ENCODE assay signal across 11 cellular contexts in genomic region chr2:233152541-233152940, GRCh38.
A peak's percentile ranks its signal among the peaks of the same experiment; 100 is the strongest.
DNase-seq lines count a peak whose midpoint lies in the region; FAIRE-seq and TF ChIP-seq lines count a peak whose summit lies in the region.
"Had no signal": no experiment of that assay in that cellular context is flagged by ENCODE, and none has a peak within 500 bp of the region (broad histone marks: within the 10 kb centered on the region; RNA-seq: fewer than 3 reads in every experiment).

No MANE protein-coding gene starts in this region.

- peaks cover 26% of the 10 kb centered on the region for H3K27me3 Mint-ChIP-seq in HFFc6 (ENCODE audit: insufficient read depth)
- H3K27me3 Mint-ChIP-seq: progenitor cell of endocrine pancreas had no signal

- H3K9me3 ChIP-seq in MG63: no peaks in the 10 kb centered on the region

- no peaks in the 10 kb centered on the region for H3K27me3 ChIP-seq in MG63

- no peaks in the 10 kb centered on the region for H3K36me3 ChIP-seq in MG63

- no peak overlapping the region for H3K4me3 Mint-ChIP-seq in HFFc6

- peaks cover 7% of the 10 kb centered on the region; the same call in 1 of the 2 replicates for H3K4me1 Mint-ChIP-seq in HFFc6 (ENCODE audit: low read depth)

- peaks cover 12% of the 10 kb centered on the region; the same call in 1 of the 2 replicates for H3K9me3 Mint-ChIP-seq in HFFc6

- FAIRE-seq in GM19239 (lab: Jason Lieb, UNC): no peak

- H3K4me3 ChIP-seq in MG63: no peak overlapping the region

- no peaks in the 10 kb centered on the region for H3K36me3 Mint-ChIP-seq in HFFc6 (ENCODE audit: low read depth)

- TF ChIP-seq CTCF in HFFc6 (IDR thresholded peaks at IDR 0.05): no peak

- peak; percentile 6 for DNase-seq in DMS79 (lab: John Stamatoyannopoulos, UW)
- DNase-seq in MG63: peak; percentile 68
- DNase-seq in dermis blood vessel endothelial cell: peak; percentile 63
- peak; percentile 85 for DNase-seq in myocyte (ENCODE audit: low read depth)
- DNase-seq in HFFc6: no peak
- no peak for DNase-seq in DMS53 (lab: John Stamatoyannopoulos, UW)
- DNase-seq in GM19239 (ENCODE audit: insufficient read length, low spot score): no peak
- DNase-seq in SHP77 treated with DMSO at 0.1 percent for 48 hours (lab: John Stamatoyannopoulos, UW): no peak
- DNase-seq: activated CD8-positive, alpha-beta memory T cell treated with anti-CD3 and anti-CD28 coated beads, Interleukin-2, amount 50 U/mL, for 48 hours; NCI-H2107 had no signal

- H3K27ac Mint-ChIP-seq in HFFc6: no peak overlapping the region
- H3K27ac Mint-ChIP-seq: progenitor cell of endocrine pancreas had no signal

Comparison
In these comparisons a context has a peak if more than half of its experiments do, and no peak if none do; other contexts are left out.
1. DNase-seq: peak in DMS79 (single experiment), MG63 (single experiment), dermis blood vessel endothelial cell (single experiment) and myocyte (single experiment); none in HFFc6 (single experiment), DMS53 (single experiment), GM19239 (single experiment) and SHP77 treated with DMSO at 0.1 percent for 48 hours (single experiment).